Comparison of ENCODE assay signal across 1 cellular context in the genomic region with DNA sequence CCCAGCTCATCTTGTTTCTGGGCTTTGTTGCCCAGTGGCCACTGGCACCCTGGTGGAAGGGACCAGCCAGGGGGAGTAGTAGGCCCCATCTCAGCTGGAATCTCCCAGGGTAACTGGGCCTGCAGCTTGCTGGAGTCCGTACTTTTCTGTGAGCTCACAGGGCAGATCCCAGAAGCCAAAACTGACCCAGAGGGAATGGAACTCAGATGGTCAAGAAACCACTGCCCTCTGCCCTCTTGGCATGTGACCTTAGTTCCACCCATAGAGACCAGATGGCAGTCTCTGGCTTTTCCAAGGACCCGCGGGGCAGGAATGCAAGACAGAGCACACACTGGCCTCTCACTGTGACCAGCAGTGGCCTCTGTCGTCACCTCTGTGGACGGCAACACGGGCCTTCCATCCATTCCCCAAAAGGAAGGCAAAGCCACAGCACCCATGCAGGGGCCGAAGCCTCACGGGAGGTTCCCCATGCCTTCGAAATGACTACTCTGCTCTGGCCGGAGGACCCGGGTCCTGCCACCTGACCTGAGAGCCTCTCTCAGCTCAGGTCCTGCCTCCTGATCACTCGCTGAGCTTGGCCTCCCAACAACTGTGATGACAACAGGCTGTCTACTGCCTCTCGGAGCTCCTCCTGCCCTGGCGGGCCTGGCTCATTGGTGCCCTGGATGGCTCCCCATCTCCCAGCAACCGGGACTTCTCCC.
TF ChIP-seq lines count a peak whose summit lies in the region.

No MANE protein-coding gene starts in this region.

TF ChIP-seq in H1, 55 proteins besides CTCF, POLR2A, EP300 and RAD21:
- TF ChIP-seq GABPA (IDR thresholded peaks at IDR 0.05; ENCODE audit: borderline replicate concordance, insufficient read depth, low read length), result no peak
- no peak for TF ChIP-seq KDM5A (IDR thresholded peaks at IDR 0.05; ENCODE audit: low read length)
- TF ChIP-seq POU5F1 (IDR thresholded peaks at IDR 0.05; ENCODE audit: low read depth, low read length), result no peak
- no peak for TF ChIP-seq CBX5 (IDR thresholded peaks at IDR 0.05; ENCODE audit: low read depth, low read length)
- TF ChIP-seq FOSL1 (IDR thresholded peaks at IDR 0.05; ENCODE audit: insufficient read depth, low read depth, low read length), result no peak
- no peak for TF ChIP-seq MAFK (IDR thresholded peaks at IDR 0.05; ENCODE audit: low read depth, low read length)
- TF ChIP-seq ZNF274 (IDR thresholded peaks at IDR 0.05; ENCODE audit: borderline replicate concordance, extremely low read depth, low read length), result no peak
- TF ChIP-seq TAF1 (IDR thresholded peaks at IDR 0.05; ENCODE audit: low read depth, low read length), result no peak
- no peak for TF ChIP-seq BCL11A (IDR thresholded peaks at IDR 0.05; ENCODE audit: low read depth in 2 of 2, low read length in 2 of 2)
- no peak for TF ChIP-seq HDAC6 (IDR thresholded peaks at IDR 0.05; ENCODE audit: low read depth, low read length)
